ENCODE assay signal across 18 cellular contexts in the genomic region with DNA sequence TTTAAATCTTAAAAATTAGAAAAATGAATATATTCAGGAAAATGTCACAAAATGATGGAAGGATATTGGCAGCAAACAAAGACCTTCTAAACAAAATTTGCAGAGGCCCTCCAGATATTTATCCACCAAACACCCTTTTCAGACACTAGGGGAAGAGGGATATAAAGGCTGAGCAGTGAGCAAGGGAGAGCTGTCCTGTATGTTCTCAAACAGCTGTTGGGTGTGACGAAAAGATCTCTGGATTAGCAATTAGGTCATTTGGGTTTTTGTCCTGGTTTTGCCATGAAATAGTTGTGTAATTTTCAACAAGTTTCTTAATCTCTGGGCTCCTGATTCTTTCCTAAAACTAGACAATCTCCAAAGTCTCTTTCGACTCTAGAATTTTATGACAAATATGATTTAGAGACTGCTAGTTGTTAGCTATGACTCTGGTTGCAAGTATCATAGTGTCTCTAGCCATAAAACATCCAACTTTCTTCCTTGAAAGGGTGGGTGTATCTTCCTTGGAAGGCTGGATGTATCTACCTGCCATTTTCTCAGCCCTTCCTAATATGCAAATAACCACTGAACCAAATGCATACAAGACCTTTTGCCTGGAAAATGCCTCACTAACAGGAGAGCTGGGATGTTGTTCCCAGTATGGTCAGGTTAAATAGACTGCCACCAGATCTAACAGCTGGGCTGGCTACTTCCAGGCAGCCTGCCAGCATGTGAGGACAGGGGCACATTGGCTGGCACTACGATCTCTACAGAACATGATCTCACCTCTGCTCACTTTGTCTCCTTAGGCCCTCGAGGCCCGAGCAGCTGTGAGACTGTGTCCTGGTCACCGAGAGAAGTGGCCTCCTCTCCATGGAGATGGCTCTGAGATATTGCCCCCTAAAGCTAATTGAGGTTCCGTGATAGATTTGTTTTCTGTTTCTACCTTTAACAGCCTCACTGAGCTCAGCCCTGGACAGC.
DNase-seq lines count a peak whose midpoint lies in the region; ATAC-seq, FAIRE-seq and TF ChIP-seq lines count a peak whose summit lies in the region.
"Had no signal": no experiment of that assay in that cellular context is flagged by ENCODE, and none has a peak within 500 bp of the region (broad histone marks: within the 10 kb centered on the region; RNA-seq: fewer than 3 reads in every experiment).

No MANE protein-coding gene starts in this region.

- H3K9ac ChIP-seq in astrocyte (ENCODE audit: low read length), result no peak overlapping the region
- H3K9ac ChIP-seq: parathyroid adenoma had no signal

- TF ChIP-seq POLR2A in thyroid gland (IDR thresholded peaks at IDR 0.05), result peak in 1 of 2 donors; percentile 21

- WGBS in thyroid gland, 2 donors, result 65 to 77% methylated on average over 7 of the region's 7 CpGs

- no peak for ATAC-seq in GM21528 (IDR thresholded peaks at IDR 0.05; ENCODE audit: low FRiP score, unreplicated experiment)
- no peak for ATAC-seq in GM19467 (IDR thresholded peaks at IDR 0.05; ENCODE audit: unreplicated experiment)
- ATAC-seq: GM12878 had no signal

- H3K27me3 Mint-ChIP-seq in astrocyte (ENCODE audit: low read depth, unreplicated experiment) (no peaks in the 10 kb centered on the region), Caco-2 (ENCODE audit: insufficient read depth, unreplicated experiment) (no peaks in the 10 kb centered on the region)

- BruUV-seq in Caco-2 (replicated peaks; lab: Mats Ljungman, UMichigan), result no TSS peak

- no peaks in the 10 kb centered on the region for H4K20me1 ChIP-seq in astrocyte (ENCODE audit: insufficient read depth, low read length)

- no peak for FAIRE-seq in astrocyte (lab: Jason Lieb, UNC)
- FAIRE-seq: GM12878 had no signal

- POLR2A ChIA-PET in Caco-2 (lab: Charles Lee), result no interaction called here

- no peak overlapping the region for H3K4me3 ChIP-seq in astrocyte (ENCODE audit: insufficient read depth, low read depth, low read length)
- H3K4me3 ChIP-seq in right atrium auricular region, result no peak overlapping the region
- no peak overlapping the region for H3K4me3 ChIP-seq in thyroid gland (replicated peaks in 1 of 3)
- no peak overlapping the region for H3K4me3 ChIP-seq in Caco-2 (ENCODE audit: low read depth, low read length)
- H3K4me3 ChIP-seq: GM12878, upper lobe of left lung had no signal

- H3K27ac Mint-ChIP-seq in astrocyte (ENCODE audit: unreplicated experiment) (no peak overlapping the region), Caco-2 (ENCODE audit: unreplicated experiment) (no peak overlapping the region)
- H3K27ac Mint-ChIP-seq: mesothelial cell of epicardium had no signal

- TF ChIP-seq CTCF in astrocyte (IDR thresholded peaks at IDR 0.05; ENCODE audit: insufficient read depth, low read depth, low read length), result no peak
- TF ChIP-seq CTCF in right atrium auricular region (IDR thresholded peaks at IDR 0.05), result no peak
- no peak for TF ChIP-seq CTCF in thyroid gland (IDR thresholded peaks at IDR 0.05)
- TF ChIP-seq CTCF in Caco-2 (IDR thresholded peaks at IDR 0.05; ENCODE audit: insufficient read depth in 1 of 2, low read depth in 1 of 2, low read length in 1 of 2, severe bottlenecking in 1 of 2, unreplicated experiment in 1 of 2), result no peak

- no peak overlapping the region for H3K4me2 ChIP-seq in astrocyte (ENCODE audit: low read length)

- H3K9me3 ChIP-seq in astrocyte (ENCODE audit: insufficient read depth, low read depth, low read length) (no peaks in the 10 kb centered on the region), right atrium auricular region (no peaks in the 10 kb centered on the region), thyroid gland (no peaks in the 10 kb centered on the region), Caco-2 (no peaks in the 10 kb centered on the region)
- H3K9me3 ChIP-seq: upper lobe of left lung had no signal

- intact Hi-C loops in thyroid gland (cut with DNase I), result no loop called here
- intact Hi-C loops in Caco-2 (cut with micrococcal nuclease; ENCODE audit: unreplicated experiment), result no loop called here

- H3K4me1 Mint-ChIP-seq in astrocyte (ENCODE audit: low read depth, unreplicated experiment), result peaks cover 2% of the 10 kb centered on the region
- H3K4me1 Mint-ChIP-seq in Caco-2 (ENCODE audit: low read depth, unreplicated experiment), result no peaks in the 10 kb centered on the region
- H3K4me1 Mint-ChIP-seq: mesothelial cell of epicardium had no signal

- no peaks in the 10 kb centered on the region for H3K27me3 ChIP-seq in astrocyte (ENCODE audit: insufficient read depth, low read length)
- H3K27me3 ChIP-seq in right atrium auricular region, result no peaks in the 10 kb centered on the region
- no peaks in the 10 kb centered on the region for H3K27me3 ChIP-seq in thyroid gland
- no peaks in the 10 kb centered on the region for H3K27me3 ChIP-seq in Caco-2 (replicated peaks; ENCODE audit: control insufficient read depth, insufficient read depth, low read length)
- H3K27me3 ChIP-seq: upper lobe of left lung had no signal

- H3K27ac ChIP-seq in astrocyte (ENCODE audit: low read depth, low read length) (no peak overlapping the region), right atrium auricular region (peak overlapping the region; percentile 50 to 79), thyroid gland (peak overlapping the region; percentile 1 to 47 (median 1))
- H3K27ac ChIP-seq: epithelial cell of prostate, parathyroid adenoma, VCaP had no signal

- peak overlapping the region; percentile 48 for H2AFZ ChIP-seq in astrocyte (ENCODE audit: low read depth, low read length)
- H2AFZ ChIP-seq: parathyroid adenoma had no signal

- H3K4me1 ChIP-seq in astrocyte (ENCODE audit: insufficient read depth, low read length), result no peaks in the 10 kb centered on the region
- peaks cover 0 to 12% of the 10 kb centered on the region in 2 donors for H3K4me1 ChIP-seq in right atrium auricular region
- H3K4me1 ChIP-seq in thyroid gland, result peaks cover 7 to 19% of the 10 kb centered on the region in 2 donors
- no peaks in the 10 kb centered on the region for H3K4me1 ChIP-seq in Caco-2
- H3K4me1 ChIP-seq: parathyroid adenoma, upper lobe of left lung had no signal

- H3K79me2 ChIP-seq in astrocyte (ENCODE audit: insufficient read depth, low read length), result no peaks in the 10 kb centered on the region
- H3K79me2 ChIP-seq: parathyroid adenoma had no signal

- H3K36me3 Mint-ChIP-seq in astrocyte (ENCODE audit: low read depth, unreplicated experiment) (no peaks in the 10 kb centered on the region), Caco-2 (ENCODE audit: insufficient read depth, unreplicated experiment) (no peaks in the 10 kb centered on the region)
- H3K36me3 Mint-ChIP-seq: mesothelial cell of epicardium had no signal

- CTCF ChIA-PET in Caco-2 (lab: Charles Lee), result no interaction called here

- H3K36me3 ChIP-seq in astrocyte (ENCODE audit: insufficient read depth, low read length), result no peaks in the 10 kb centered on the region
- no peaks in the 10 kb centered on the region for H3K36me3 ChIP-seq in right atrium auricular region
- H3K36me3 ChIP-seq in thyroid gland, result no peaks in the 10 kb centered on the region
- H3K36me3 ChIP-seq in Caco-2 (ENCODE audit: control insufficient read depth, insufficient read depth, low read length), result no peaks in the 10 kb centered on the region
- H3K36me3 ChIP-seq: upper lobe of left lung had no signal

- H3K4me3 Mint-ChIP-seq in astrocyte (ENCODE audit: unreplicated experiment) (no peak overlapping the region), Caco-2 (ENCODE audit: unreplicated experiment) (no peak overlapping the region)
- H3K4me3 Mint-ChIP-seq: mesothelial cell of epicardium had no signal

- DNase-seq in NCI-H82 (lab: John Stamatoyannopoulos, UW), result peak; percentile 6
- no peak for DNase-seq in NCI-H82 treated with DMSO at 0.1 percent for 48 hours (lab: John Stamatoyannopoulos, UW; ENCODE audit: unreplicated experiment)
- no peak for DNase-seq in astrocyte (ENCODE audit: low read depth)
- DNase-seq in right atrium auricular region (ENCODE audit: low spot score), result no peak
- peak; percentile 78 to 85 for DNase-seq in thyroid gland
- DNase-seq in Caco-2, result no peak
- DNase-seq: activated naive CD4-positive, alpha-beta T cell treated with anti-CD3 and anti-CD28 coated beads, Interleukin-2, amount 50 U/mL, for 16 hours; KG1; NCI-H1436; stimulated activated CD8-positive, alpha-beta memory T cell treated with anti-CD3 and anti-CD28 coated beads, Interleukin-4, amount 100 ng/mL, for 48 hours; upper lobe of left lung had no signal

- H3K9me3 Mint-ChIP-seq in astrocyte (ENCODE audit: unreplicated experiment) (no peaks in the 10 kb centered on the region), Caco-2 (ENCODE audit: unreplicated experiment) (no peaks in the 10 kb centered on the region)

Comparison
In these comparisons a context has a peak if more than half of its experiments do, and no peak if none do; other contexts are left out.
1. DNase-seq: peak in NCI-H82 (single experiment) and thyroid gland (2 of 2); none in NCI-H82 treated with DMSO at 0.1 percent for 48 hours (single experiment), astrocyte (single experiment), right atrium auricular region (single experiment) and Caco-2 (0 of 2).